In the genomic region with DNA sequence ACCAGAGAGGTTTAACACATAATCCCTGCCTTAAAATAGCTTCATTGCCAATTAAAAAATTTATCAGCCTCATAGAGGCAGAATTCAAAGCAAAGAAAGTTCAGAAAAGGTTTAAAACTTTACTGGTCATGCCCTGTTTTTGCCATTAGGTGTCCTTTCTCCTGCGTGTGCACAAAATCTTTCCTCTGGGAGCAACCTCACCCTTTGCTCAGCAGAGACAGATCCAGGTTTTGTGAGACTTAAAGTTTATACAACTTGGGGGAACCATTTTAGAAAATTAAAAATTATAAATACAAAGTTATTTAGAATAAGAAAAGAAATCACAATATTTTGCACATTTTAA, we compare ENCODE assay signal across 8 cellular contexts. TPM values are rescaled to one million over a fixed set of nuclear protein-coding genes. Genes with fewer than 3 reads are reported as not detected.
DNase-seq lines count a peak whose midpoint lies in the region; ATAC-seq and TF ChIP-seq lines count a peak whose summit lies in the region.

No MANE protein-coding gene starts in this region.

- H3K9me3 Mint-ChIP-seq in Caco-2 (ENCODE audit: unreplicated experiment) (no peaks in the 10 kb centered on the region), HFFc6 (no peaks in the 10 kb centered on the region), WTC11 (no peaks in the 10 kb centered on the region)
- H3K9me3 Mint-ChIP-seq in natural killer cell treated with Interleukin-12 subunit alpha and Interleukin-12 subunit beta and Interleukin-15 and Interleukin-18, amount 100 ng/mL, for 72 hours: no peaks in the 10 kb centered on the region
- no peaks in the 10 kb centered on the region for H3K9me3 Mint-ChIP-seq in activated T-helper 2 cell treated with anti-CD3 and anti-CD28 coated beads, Interferon-gamma antibody, Interleukin-2, Interleukin-4, amounts not matched to agents 10 μg/mL and 5 μg/mL and 100 μg/mL, durations not matched to agents 14 hours and 24 hours and 36 hours

- H3K36me3 Mint-ChIP-seq in Caco-2 (ENCODE audit: insufficient read depth, unreplicated experiment) (no peaks in the 10 kb centered on the region), HFFc6 (ENCODE audit: low read depth) (no peaks in the 10 kb centered on the region), WTC11 (no peaks in the 10 kb centered on the region)
- no peaks in the 10 kb centered on the region for H3K36me3 Mint-ChIP-seq in natural killer cell treated with Interleukin-12 subunit alpha and Interleukin-12 subunit beta and Interleukin-15 and Interleukin-18, amount 100 ng/mL, for 72 hours
- H3K36me3 Mint-ChIP-seq in activated T-helper 2 cell treated with anti-CD3 and anti-CD28 coated beads, Interferon-gamma antibody, Interleukin-2, Interleukin-4, amounts not matched to agents 10 μg/mL and 5 μg/mL and 100 μg/mL, durations not matched to agents 14 hours and 24 hours and 36 hours (ENCODE audit: low read depth): no peaks in the 10 kb centered on the region

- H3K4me1 Mint-ChIP-seq in Caco-2 (ENCODE audit: low read depth, unreplicated experiment): no peaks in the 10 kb centered on the region
- peaks cover 19% of the 10 kb centered on the region for H3K4me1 Mint-ChIP-seq in HFFc6 (ENCODE audit: low read depth)
- peaks cover 11% of the 10 kb centered on the region for H3K4me1 Mint-ChIP-seq in WTC11
- no peaks in the 10 kb centered on the region for H3K4me1 Mint-ChIP-seq in natural killer cell treated with Interleukin-12 subunit alpha and Interleukin-12 subunit beta and Interleukin-15 and Interleukin-18, amount 100 ng/mL, for 72 hours (ENCODE audit: low read depth in 2 of 2)
- H3K4me1 Mint-ChIP-seq in activated T-helper 2 cell treated with anti-CD3 and anti-CD28 coated beads, Interferon-gamma antibody, Interleukin-2, Interleukin-4, amounts not matched to agents 10 μg/mL and 5 μg/mL and 100 μg/mL, durations not matched to agents 14 hours and 24 hours and 36 hours (ENCODE audit: low read depth): peaks cover 2% of the 10 kb centered on the region

- no peak for DNase-seq in Caco-2
- peak; percentile 42 for DNase-seq in HFFc6
- DNase-seq in WTC11 (ENCODE audit: low spot score): no peak
- DNase-seq in kidney tubule cell (ENCODE audit: low spot score): peak; percentile 38
- DNase-seq in natural killer cell treated with Interleukin-12 subunit alpha and Interleukin-12 subunit beta and Interleukin-15 and Interleukin-18, amount 100 ng/mL, for 72 hours (ENCODE audit: low spot score): no peak
- DNase-seq in DMS79 treated with DMSO at 0.1 percent for 48 hours (lab: John Stamatoyannopoulos, UW): no peak
- no peak for DNase-seq in activated T-helper 2 cell treated with anti-CD3 and anti-CD28 coated beads, Interferon-gamma antibody, Interleukin-2, Interleukin-4, amounts not matched to agents 10 μg/mL and 5 μg/mL and 100 μg/mL, durations not matched to agents 14 hours and 24 hours and 36 hours (ENCODE audit: low spot score)

- BruUV-seq in Caco-2 (replicated peaks; lab: Mats Ljungman, UMichigan): no TSS peak

- intact Hi-C loops in Caco-2 (cut with micrococcal nuclease; ENCODE audit: unreplicated experiment): no loop called here
- intact Hi-C loops in activated T-helper 2 cell treated with anti-CD3 and anti-CD28 coated beads, Interferon-gamma antibody, Interleukin-2, Interleukin-4, amounts not matched to agents 10 μg/mL and 5 μg/mL and 100 μg/mL, durations not matched to agents 14 hours and 24 hours and 36 hours (cut with micrococcal nuclease): no loop called here

- no peaks in the 10 kb centered on the region for H3K27me3 ChIP-seq in Caco-2 (replicated peaks; ENCODE audit: control insufficient read depth, insufficient read depth, low read length)

- ATAC-seq in WTC11 (peak; percentile 83), HG02678 (IDR thresholded peaks at IDR 0.05; ENCODE audit: unreplicated experiment) (no peak)
- ATAC-seq in natural killer cell treated with Interleukin-12 subunit alpha and Interleukin-12 subunit beta and Interleukin-15 and Interleukin-18, amount 100 ng/mL, for 72 hours: no peak

- H3K36me3 ChIP-seq in Caco-2 (ENCODE audit: control insufficient read depth, insufficient read depth, low read length): no peaks in the 10 kb centered on the region

- CTCF ChIA-PET in Caco-2 (lab: Charles Lee) (interaction anchor here (0.6 to 1.2 kb wide), 2 partner anchors 32 to 486 kb away, joined by 3 read pairs; no protein-coding TSS in a partner anchor), WTC11 (lab: Charles Lee) (interaction anchor here (0.6 to 1.1 kb wide), 4 partner anchors 18 to 438 kb away, joined by 3 to 5 read pairs (median 4); no protein-coding TSS in a partner anchor)

- TF ChIP-seq CTCF in Caco-2 (IDR thresholded peaks at IDR 0.05; ENCODE audit: insufficient read depth in 1 of 2, low read depth in 1 of 2, low read length in 1 of 2, severe bottlenecking in 1 of 2, unreplicated experiment in 1 of 2) (peak; percentile 45), HFFc6 (IDR thresholded peaks at IDR 0.05) (peak; percentile 77), WTC11 (IDR thresholded peaks at IDR 0.05) (no peak)

- H3K4me3 ChIP-seq in Caco-2 (ENCODE audit: low read depth, low read length): no peak overlapping the region

- H3K4me3 Mint-ChIP-seq in Caco-2 (ENCODE audit: unreplicated experiment) (no peak overlapping the region), HFFc6 (no peak overlapping the region), WTC11 (no peak overlapping the region)
- H3K4me3 Mint-ChIP-seq in natural killer cell treated with Interleukin-12 subunit alpha and Interleukin-12 subunit beta and Interleukin-15 and Interleukin-18, amount 100 ng/mL, for 72 hours: no peak overlapping the region
- no peak overlapping the region for H3K4me3 Mint-ChIP-seq in activated T-helper 2 cell treated with anti-CD3 and anti-CD28 coated beads, Interferon-gamma antibody, Interleukin-2, Interleukin-4, amounts not matched to agents 10 μg/mL and 5 μg/mL and 100 μg/mL, durations not matched to agents 14 hours and 24 hours and 36 hours (ENCODE audit: low read depth)

- no peaks in the 10 kb centered on the region for H3K9me3 ChIP-seq in Caco-2

- H3K27ac Mint-ChIP-seq in Caco-2 (ENCODE audit: unreplicated experiment) (no peak overlapping the region), HFFc6 (no peak overlapping the region), WTC11 (no peak overlapping the region)
- no peak overlapping the region for H3K27ac Mint-ChIP-seq in natural killer cell treated with Interleukin-12 subunit alpha and Interleukin-12 subunit beta and Interleukin-15 and Interleukin-18, amount 100 ng/mL, for 72 hours
- no peak overlapping the region for H3K27ac Mint-ChIP-seq in activated T-helper 2 cell treated with anti-CD3 and anti-CD28 coated beads, Interferon-gamma antibody, Interleukin-2, Interleukin-4, amounts not matched to agents 10 μg/mL and 5 μg/mL and 100 μg/mL, durations not matched to agents 14 hours and 24 hours and 36 hours

- POLR2A ChIA-PET in Caco-2 (lab: Charles Lee): no interaction called here
- POLR2A ChIA-PET in WTC11 (lab: Charles Lee): interaction anchor here (0.7 kb wide), 1 partner anchor 102 kb away, joined by 3 read pairs; no protein-coding TSS in a partner anchor

- H3K27me3 Mint-ChIP-seq in Caco-2 (ENCODE audit: insufficient read depth, unreplicated experiment) (no peaks in the 10 kb centered on the region), HFFc6 (ENCODE audit: insufficient read depth) (no peaks in the 10 kb centered on the region; the same call in 1 of the 2 replicates), WTC11 (ENCODE audit: low read depth) (peaks cover 16% of the 10 kb centered on the region)
- peaks cover 2 to 17% of the 10 kb centered on the region in 2 donors for H3K27me3 Mint-ChIP-seq in natural killer cell treated with Interleukin-12 subunit alpha and Interleukin-12 subunit beta and Interleukin-15 and Interleukin-18, amount 100 ng/mL, for 72 hours
- H3K27me3 Mint-ChIP-seq in activated T-helper 2 cell treated with anti-CD3 and anti-CD28 coated beads, Interferon-gamma antibody, Interleukin-2, Interleukin-4, amounts not matched to agents 10 μg/mL and 5 μg/mL and 100 μg/mL, durations not matched to agents 14 hours and 24 hours and 36 hours (ENCODE audit: low read depth): peaks cover 20% of the 10 kb centered on the region

- peaks cover 7% of the 10 kb centered on the region; the same call in 1 of the 2 replicates for H3K4me1 ChIP-seq in Caco-2

TF ChIP-seq in WTC11, 78 proteins besides CTCF, POLR2A, EP300 and RAD21 (continues in another document):
- TF ChIP-seq EMX1 (CRISPR knock-in tag; IDR thresholded peaks at IDR 0.05): no peak

RNA-seq across cellular contexts. Expression of a gene that starts 41.8 kb away (rescaled TPM):
- not detected in 2 replicates for total RNA-seq in Caco-2 (2022)
- total RNA-seq in HFFc6 (2021; fragmentation: NEBNext Ultra II Directional; extraction: Animal tissue kit (Norgen Biotek cat#: 25700)): not detected
- 0.34 TPM in 1 of 3 replicates, not detected in the others for total RNA-seq in WTC11 (2021)
- total RNA-seq in natural killer cell treated with Interleukin-12 subunit alpha and Interleukin-12 subunit beta and Interleukin-15 and Interleukin-18, amount 100 ng/mL, for 72 hours: not detected
- not detected in 2 replicates for total RNA-seq in activated T-helper 2 cell treated with anti-CD3 and anti-CD28 coated beads, Interferon-gamma antibody, Interleukin-2, Interleukin-4, amounts not matched to agents 10 μg/mL and 5 μg/mL and 100 μg/mL, durations not matched to agents 14 hours and 24 hours and 36 hours

Comparison
In these comparisons a context has a peak if more than half of its experiments do, and no peak if none do; other contexts are left out.
1. DNase-seq: peak in HFFc6 (single experiment) and kidney tubule cell (single experiment); none in Caco-2 (0 of 2), WTC11 (single experiment), natural killer cell treated with Interleukin-12 subunit alpha and Interleukin-12 subunit beta and Interleukin-15 and Interleukin-18, amount 100 ng/mL, for 72 hours (single experiment), DMS79 treated with DMSO at 0.1 percent for 48 hours (single experiment) and activated T-helper 2 cell treated with anti-CD3 and anti-CD28 coated beads, Interferon-gamma antibody, Interleukin-2, Interleukin-4, amounts not matched to agents 10 μg/mL and 5 μg/mL and 100 μg/mL, durations not matched to agents 14 hours and 24 hours and 36 hours (single experiment).